Comparison of ENCODE assay signal across 14 cellular contexts in genomic region chr21:45365186-45365607, GRCh38. TPM values are rescaled to one million over a fixed set of nuclear protein-coding genes. Genes with fewer than 3 reads are reported as not detected.
A peak's percentile ranks its signal among the peaks of the same experiment; 100 is the strongest.
DNase-seq lines count a peak whose midpoint lies in the region; ATAC-seq and TF ChIP-seq lines count a peak whose summit lies in the region.
"Had no signal": no experiment of that assay in that cellular context is flagged by ENCODE, and none has a peak within 500 bp of the region (broad histone marks: within the 10 kb centered on the region; RNA-seq: fewer than 3 reads in every experiment).

No MANE protein-coding gene starts in this region.

- H3K4me3 ChIP-seq in HEK293 (ENCODE audit: low read depth, low read length) (no peak overlapping the region), liver (ENCODE audit: low read depth in 1 of 3, low read length in 3 of 3) (no peak overlapping the region), spleen (no peak overlapping the region), foreskin fibroblast (ENCODE audit: low read depth in 1 of 2, low read length in 2 of 2) (no peak overlapping the region)

- H3K9me3 ChIP-seq in HEK293 (ENCODE audit: control insufficient read depth, insufficient read depth, low read depth, low read length): no peaks in the 10 kb centered on the region
- H3K9me3 ChIP-seq in liver (ENCODE audit: control insufficient read depth in 4 of 4, low read length in 3 of 4): no peaks in the 10 kb centered on the region
- no peaks in the 10 kb centered on the region for H3K9me3 ChIP-seq in spleen
- H3K9me3 ChIP-seq: BE2C had no signal

- no peak for TF ChIP-seq RAD21 in liver (IDR thresholded peaks at IDR 0.05)

- H3K4me1 ChIP-seq in HEK293 (ENCODE audit: control insufficient read depth, insufficient read depth, low read length) (no peaks in the 10 kb centered on the region), liver (ENCODE audit: control insufficient read depth in 4 of 4, insufficient read depth in 4 of 4, low read length in 3 of 4) (peaks cover 0 to 4% (median 0%) of the 10 kb centered on the region in 4 donors), spleen (peaks cover 0 to 49% (median 26%) of the 10 kb centered on the region in 6 donors)

- WGBS in liver: 95% methylated on average over 25 of the region's 25 CpGs
- 92 to 97% (median 95%) methylated on average over 9 to 25 of the region's 25 CpGs for WGBS in spleen, 5 donors

- POLR2A ChIA-PET in HEK293 (lab: Yijun Ruan, JAX): no interaction called here

- CTCF ChIA-PET in HEK293 (lab: Yijun Ruan, JAX): no interaction called here

- H3K36me3 ChIP-seq in HEK293 (ENCODE audit: control insufficient read depth in 2 of 2, insufficient read depth in 1 of 2, low read length in 2 of 2) (no peaks in the 10 kb centered on the region), liver (ENCODE audit: control insufficient read depth in 4 of 4, insufficient read depth in 3 of 4, low read depth in 1 of 4, low read length in 3 of 4) (no peaks in the 10 kb centered on the region), spleen (no peaks in the 10 kb centered on the region)
- H3K36me3 ChIP-seq: BE2C had no signal

- no peaks in the 10 kb centered on the region for H3K9me3 Mint-ChIP-seq in chondrocyte (ENCODE audit: low read depth)

- DNase-seq in chondrocyte (ENCODE audit: low spot score) (no peak), spleen (no peak), activated gamma-delta T cell treated with Interleukin-2 at 50 U/mL for 16 hours (no peak), hepatic stellate cell (ENCODE audit: low spot score) (no peak), foreskin fibroblast (no peak)
- DNase-seq: activated CD4-positive, alpha-beta T cell treated with anti-CD3 and anti-CD28 coated beads for 48 hours; BE2C; cerebellar nuclear complex; NCI-H82; SW 1271 had no signal

- H3K9ac ChIP-seq in liver (ENCODE audit: low read depth in 1 of 2, low read length in 2 of 2): no peak overlapping the region

- H3K27ac Mint-ChIP-seq in chondrocyte (ENCODE audit: unreplicated experiment): peak overlapping the region; percentile 97

- H3K27me3 ChIP-seq in liver (ENCODE audit: control insufficient read depth in 4 of 4, insufficient read depth in 4 of 4, low read length in 3 of 4) (no peaks in the 10 kb centered on the region), spleen (replicated peaks in 1 of 7) (peaks cover 0 to 11% (median 0%) of the 10 kb centered on the region in 7 donors)
- H3K27me3 ChIP-seq: BE2C had no signal

- H3K4me3 Mint-ChIP-seq in chondrocyte (ENCODE audit: unreplicated experiment): no peak overlapping the region

- intact Hi-C loops in spleen (cut with DNase I; ENCODE audit: low total_unique reads): no loop called here

- TF ChIP-seq POLR2A in spleen (IDR thresholded peaks at IDR 0.05): no peak

- H3K27ac ChIP-seq in HEK293 (ENCODE audit: extremely low read depth, low read depth, low read length) (no peak overlapping the region), liver (ENCODE audit: low read depth in 1 of 2, low read length in 2 of 2) (peak overlapping the region; percentile 65 to 94), spleen (peak overlapping the region; percentile 66 to 93 (median 86))

- TF ChIP-seq CTCF in HEK293 (tag by site-specific recombination; IDR thresholded peaks at IDR 0.05) (no peak), chondrocyte (IDR thresholded peaks at IDR 0.05) (no peak), liver (IDR thresholded peaks at IDR 0.05; ENCODE audit: low read depth, low read length, missing input control) (no peak), spleen (IDR thresholded peaks at IDR 0.05 in 8 of 11, conservative IDR thresholded peaks at IDR 0.05 in 3 of 11) (no peak), foreskin fibroblast (IDR thresholded peaks at IDR 0.05; ENCODE audit: low read depth, low read length) (no peak)

- H3K4me1 Mint-ChIP-seq in chondrocyte (ENCODE audit: low read depth): peaks cover 76% of the 10 kb centered on the region

- H3K36me3 Mint-ChIP-seq in chondrocyte (ENCODE audit: low read depth): no peaks in the 10 kb centered on the region

- no peak for ATAC-seq in GM21423 (IDR thresholded peaks at IDR 0.05; ENCODE audit: unreplicated experiment)
- ATAC-seq: left colon had no signal

- H3K27me3 Mint-ChIP-seq in chondrocyte (ENCODE audit: low read depth): no peaks in the 10 kb centered on the region

TF ChIP-seq in HEK293, 187 proteins besides CTCF, POLR2A, EP300 and RAD21:
- 0 out of 2 replicates have a peak, but pooled peaks have one; percentile 22 for TF ChIP-seq ZNF394 (tag by site-specific recombination; IDR thresholded peaks at IDR 0.05; ENCODE audit: borderline replicate concordance)
- no peak for TF ChIP-seq ZNF555 (tag by site-specific recombination; conservative IDR thresholded peaks at IDR 0.05)
- TF ChIP-seq SETDB1 (IDR thresholded peaks at IDR 0.05; ENCODE audit: insufficient read length, low read length): no peak

TF ChIP-seq in liver, 16 proteins besides CTCF, POLR2A, EP300 and RAD21:
- TF ChIP-seq TAF1 (conservative IDR thresholded peaks at IDR 0.05) (no peak), EGR1 (IDR thresholded peaks at IDR 0.05; ENCODE audit: low read depth in 2 of 2) (no peak), HNF4G (IDR thresholded peaks at IDR 0.05) (no peak), NR2F2 (IDR thresholded peaks at IDR 0.05) (no peak), GABPA (IDR thresholded peaks at IDR 0.05 in 1 of 2, conservative IDR thresholded peaks at IDR 0.05 in 1 of 2) (no peak), YY1 (IDR thresholded peaks at IDR 0.05) (no peak), MAX (IDR thresholded peaks at IDR 0.05) (no peak), REST (IDR thresholded peaks at IDR 0.05) (no peak), RXRA (IDR thresholded peaks at IDR 0.05) (no peak), FOXA2 (IDR thresholded peaks at IDR 0.05) (no peak), SP1 (IDR thresholded peaks at IDR 0.05) (no peak), JUND (IDR thresholded peaks at IDR 0.05) (no peak), ATF3 (IDR thresholded peaks at IDR 0.05) (no peak), HNF4A (conservative IDR thresholded peaks at IDR 0.05) (no peak), FOXA1 (IDR thresholded peaks at IDR 0.05) (no peak), ZBTB33 (IDR thresholded peaks at IDR 0.05) (no peak)
TF ChIP-seq in liver: peak in this region for 0.

RNA-seq across cellular contexts. Expression of gene COL18A1, which starts 39.8 kb away (rescaled TPM):
- total RNA-seq in chondrocyte: 322 to 628 TPM (median 616 TPM) in 3 replicates
- 100 to 1,000 TPM; 209 to 308 TPM for total RNA-seq in liver
- 100 to 1,000 TPM in 1 of 2 donors, 10 to 100 TPM in 1; 44.9 to 255 TPM for polyA plus RNA-seq in liver
- total RNA-seq in spleen: 100 to 1,000 TPM in 3 of 7 donors, 10 to 100 TPM in 4; 71.8 to 208 (median 99.6) TPM
- polyA plus RNA-seq in spleen: 10 to 100 TPM; 35.0 to 66.9 (median 60.0) TPM
